In the genomic region with DNA sequence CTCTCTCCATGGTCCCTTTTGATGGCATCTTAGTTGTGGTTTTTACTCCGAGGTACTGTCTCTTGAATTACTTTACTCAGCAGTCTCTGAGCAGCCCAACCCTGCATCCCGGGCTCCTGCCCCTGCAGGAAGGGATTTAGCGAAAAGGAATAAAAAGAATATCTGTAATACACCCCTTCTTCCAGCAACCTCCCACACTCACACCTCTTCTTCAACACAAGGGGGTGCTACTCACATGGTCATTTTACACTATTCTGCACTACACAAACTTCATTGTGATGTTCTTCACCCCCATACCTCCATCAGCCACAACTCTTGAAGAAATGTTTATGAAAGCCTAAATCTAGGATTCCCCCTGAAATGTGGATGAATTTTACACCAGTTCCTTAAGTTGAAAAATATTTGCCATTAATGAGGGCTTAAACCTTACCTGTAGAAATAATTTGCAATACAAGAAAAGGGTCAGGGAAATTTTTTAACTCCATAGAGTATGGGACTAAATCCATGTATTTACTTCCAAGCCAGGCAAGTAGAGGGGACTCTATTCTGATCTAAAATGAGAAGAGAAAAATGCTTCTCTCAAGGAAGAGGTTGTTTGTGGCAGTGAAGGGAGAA, we compare ENCODE assay signal across 8 cellular contexts. TPM values are rescaled to one million over a fixed set of nuclear protein-coding genes. Genes with fewer than 3 reads are reported as not detected.
DNase-seq lines count a peak whose midpoint lies in the region; ATAC-seq and TF ChIP-seq lines count a peak whose summit lies in the region.

No MANE protein-coding gene starts in this region.

- POLR2A ChIA-PET in AG04450 (lab: Yijun Ruan, JAX): interaction anchor here (0.7 to 1.1 kb wide), 2 partner anchors 212 to 214 kb away, joined by 3 to 10 read pairs; no protein-coding TSS in a partner anchor

- H3K9me3 ChIP-seq in AG04450 (ENCODE audit: control insufficient read depth, insufficient read depth, low read length) (no peaks in the 10 kb centered on the region), upper lobe of right lung (no peaks in the 10 kb centered on the region)

- H3K4me3 Mint-ChIP-seq in HFFc6: no peak overlapping the region

- H3K4me1 Mint-ChIP-seq in HFFc6 (ENCODE audit: low read depth): peaks cover 44% of the 10 kb centered on the region

- intact Hi-C loops in dorsolateral prefrontal cortex (cut with DNase I) (loop anchor here (5.0 kb wide), 3 partner anchors 138 to 313 kb away; no protein-coding TSS in a partner anchor), upper lobe of right lung (cut with DNase I) (no loop called here)

- CTCF ChIA-PET in AG04450 (lab: Charles Lee): interaction anchor here (0.6 to 9.9 kb wide), 25 partner anchors 9 to 397 kb away, joined by 3 to 141 read pairs (median 4); a partner anchor contains a TSS

- H3K4me3 ChIP-seq in AG04450 (ENCODE audit: low read depth, low read length) (no peak overlapping the region), NB4 (ENCODE audit: low read depth, low read length) (no peak overlapping the region), dorsolateral prefrontal cortex (no peak overlapping the region), upper lobe of right lung (no peak overlapping the region)

- H3K27me3 ChIP-seq in AG04450 (ENCODE audit: control insufficient read depth, insufficient read depth, low read length) (no peaks in the 10 kb centered on the region), dorsolateral prefrontal cortex (no peaks in the 10 kb centered on the region), upper lobe of right lung (peaks cover 6% of the 10 kb centered on the region)

- ATAC-seq in upper lobe of right lung: peak; percentile 92

- TF ChIP-seq CTCF in AG04450 (IDR thresholded peaks at IDR 0.05; ENCODE audit: low read depth, low read length) (peak; percentile 79), GM10266 (IDR thresholded peaks at IDR 0.05; ENCODE audit: control insufficient read depth, insufficient read depth, low read depth, missing control alignments) (peak; percentile 73), HFFc6 (IDR thresholded peaks at IDR 0.05) (peak; percentile 92), NB4 (IDR thresholded peaks at IDR 0.05; ENCODE audit: low read depth, low read length) (peak; percentile 97), dorsolateral prefrontal cortex (IDR thresholded peaks at IDR 0.05 in 54 of 56, conservative IDR thresholded peaks at IDR 0.05 in 2 of 56; ENCODE audit: low read depth in 1 of 56, partially characterized antibody in 56 of 56) (peak; percentile 52 to 94 (median 86)), upper lobe of right lung (IDR thresholded peaks at IDR 0.05) (peak; percentile 81)

- TF ChIP-seq POLR2A in NB4 (IDR thresholded peaks at IDR 0.05; ENCODE audit: extremely low read depth, insufficient read length): no peak

- H3K27me3 Mint-ChIP-seq in HFFc6 (ENCODE audit: insufficient read depth): peaks cover 5% of the 10 kb centered on the region; the same call in 1 of the 2 replicates

- peak; percentile 48 for DNase-seq in AG04450 (ENCODE audit: low read depth, low spot score)
- peak; percentile 68 for DNase-seq in GM10266 (ENCODE audit: extremely low spot score)
- DNase-seq in HFFc6: peak; percentile 74
- DNase-seq in NB4 (ENCODE audit: low read depth): peak; percentile 85
- peak; percentile 68 for DNase-seq in SW480 (ENCODE audit: low spot score)
- DNase-seq in dorsolateral prefrontal cortex: peak in 1 of 10 donors; percentile 5
- DNase-seq in medulla oblongata (ENCODE audit: extremely low spot score): peak; percentile 82
- DNase-seq in upper lobe of right lung: no peak

- no peaks in the 10 kb centered on the region for H3K4me1 ChIP-seq in upper lobe of right lung

- H3K36me3 ChIP-seq in upper lobe of right lung: no peaks in the 10 kb centered on the region

- no peaks in the 10 kb centered on the region for H3K36me3 Mint-ChIP-seq in HFFc6 (ENCODE audit: low read depth)

- no peaks in the 10 kb centered on the region for H3K9me3 Mint-ChIP-seq in HFFc6

- no peak overlapping the region for H3K27ac ChIP-seq in AG04450 (ENCODE audit: low read depth, low read length)
- H3K27ac ChIP-seq in dorsolateral prefrontal cortex: no peak overlapping the region
- no peak overlapping the region for H3K27ac ChIP-seq in upper lobe of right lung

- peak overlapping the region; percentile 90 for H3K27ac Mint-ChIP-seq in HFFc6

RNA-seq across cellular contexts. Expression of a gene that starts 26.0 kb away (rescaled TPM):
- not detected in 2 replicates for polyA plus RNA-seq in AG04450 (2011; rRNA removed)
- polyA minus RNA-seq in AG04450 (2011; rRNA and poly(A)+ RNA removed): not detected in 2 replicates
- not detected for total RNA-seq in HFFc6 (2021; fragmentation: NEBNext Ultra II Directional; extraction: Animal tissue kit (Norgen Biotek cat#: 25700))
- total RNA-seq in dorsolateral prefrontal cortex (not detected), upper lobe of right lung (not detected)

RNA-seq across cellular contexts. Expression of a gene that starts 58.8 kb away (rescaled TPM):
- 41.5 and 56.0 TPM in 2 replicates for polyA plus RNA-seq in AG04450 (2011; rRNA removed)
- polyA minus RNA-seq in AG04450 (2011; rRNA and poly(A)+ RNA removed): 42.1 and 55.6 TPM in 2 replicates
- 10 to 100 TPM; 23.3 to 34.9 (median 26.2) TPM for total RNA-seq in HFFc6 (2021; fragmentation: NEBNext Ultra II Directional; extraction: Animal tissue kit (Norgen Biotek cat#: 25700))
- total RNA-seq in dorsolateral prefrontal cortex (100 to 1,000 TPM in 1 of 120 experiments, 10 to 100 TPM in 119; 34.8 to 107 (median 53.6) TPM), upper lobe of right lung (42.4 TPM)
